In genomic region chr2:105061560-105061959, GRCh38 we compare ENCODE assay signal across 28 cellular contexts.
"Had no signal": no experiment of that assay in that cellular context is flagged by ENCODE, and none has a peak within 500 bp of the region (broad histone marks: within the 10 kb centered on the region; RNA-seq: fewer than 3 reads in every experiment).

No MANE protein-coding gene starts in this region.

- H3K9me3 ChIP-seq: stomach, suprapubic skin, testis, thoracic aorta, thyroid gland, tibial artery, tibial nerve, transverse colon, upper lobe of left lung, upper lobe of right lung, uterus, vagina had no signal

- H3K9me3 Mint-ChIP-seq: stimulated activated effector memory CD8-positive, alpha-beta T cell treated with anti-CD3 and anti-CD28 coated beads, Interleukin-12 subunit alpha, Interleukin-12 subunit beta, amount 100 ng/mL, for 72 hours; stimulated activated memory B cell treated with anti-CD40 and anti-IgM and Interleukin-4, amounts not matched to agents 10 μg/mL and 1 μg/mL and 100 μg/mL, for 72 hours; stimulated activated naive B cell treated with anti-CD40 and anti-IgM and Interleukin-4, amounts not matched to agents 10 μg/mL and 1 μg/mL and 100 μg/mL, for 72 hours; stimulated activated naive CD8-positive, alpha-beta T cell treated with anti-CD3 and anti-CD28 coated beads, Interleukin-15, amount 100 ng/mL, for 72 hours; stimulated activated naive CD8-positive, alpha-beta T cell treated with anti-CD3 and anti-CD28 coated beads, Interleukin-15, Interleukin-2, amounts not matched to agents 100 ng/mL and 50 ng/mL, for 24 hours; type B pancreatic cell had no signal

- H3K4me3 Mint-ChIP-seq: stimulated activated effector memory CD8-positive, alpha-beta T cell treated with anti-CD3 and anti-CD28 coated beads, Interleukin-12 subunit alpha, Interleukin-12 subunit beta, amount 100 ng/mL, for 72 hours; stimulated activated memory B cell treated with anti-CD40 and anti-IgM and Interleukin-4, amounts not matched to agents 10 μg/mL and 1 μg/mL and 100 μg/mL, for 72 hours; stimulated activated naive B cell treated with anti-CD40 and anti-IgM and Interleukin-4, amounts not matched to agents 10 μg/mL and 1 μg/mL and 100 μg/mL, for 72 hours; stimulated activated naive CD8-positive, alpha-beta T cell treated with anti-CD3 and anti-CD28 coated beads, Interleukin-15, amount 100 ng/mL, for 72 hours; stimulated activated naive CD8-positive, alpha-beta T cell treated with anti-CD3 and anti-CD28 coated beads, Interleukin-15, Interleukin-2, amounts not matched to agents 100 ng/mL and 50 ng/mL, for 24 hours; type B pancreatic cell had no signal

- H3K36me3 ChIP-seq: thoracic aorta, thyroid gland, transverse colon, upper lobe of left lung, uterus, vagina had no signal

- ATAC-seq: stimulated activated effector memory CD8-positive, alpha-beta T cell treated with anti-CD3 and anti-CD28 coated beads, Interleukin-12 subunit alpha, Interleukin-12 subunit beta, amount 100 ng/mL, for 72 hours; stimulated activated memory B cell treated with anti-CD40 and anti-IgM and Interleukin-4, amounts not matched to agents 10 μg/mL and 1 μg/mL and 100 μg/mL, for 72 hours; stimulated activated naive B cell treated with anti-CD40 and anti-IgM and Interleukin-4, amounts not matched to agents 10 μg/mL and 1 μg/mL and 100 μg/mL, for 72 hours; stimulated activated naive CD8-positive, alpha-beta T cell treated with anti-CD3 and anti-CD28 coated beads, Interleukin-15, amount 100 ng/mL, for 72 hours; stimulated activated naive CD8-positive, alpha-beta T cell treated with anti-CD3 and anti-CD28 coated beads, Interleukin-15, Interleukin-2, amounts not matched to agents 100 U/mL and 50 U/mL, for 24 hours; upper lobe of right lung had no signal

- H3K4me3 ChIP-seq: stomach, suprapubic skin, testis, thoracic aorta, thyroid gland, tibial artery, tibial nerve, transverse colon, upper lobe of left lung, upper lobe of right lung, uterus, vagina had no signal

- H3K27me3 Mint-ChIP-seq: stimulated activated memory B cell treated with anti-CD40 and anti-IgM and Interleukin-4, amounts not matched to agents 10 μg/mL and 1 μg/mL and 100 μg/mL, for 72 hours; stimulated activated naive B cell treated with anti-CD40 and anti-IgM and Interleukin-4, amounts not matched to agents 10 μg/mL and 1 μg/mL and 100 μg/mL, for 72 hours; stimulated activated naive CD8-positive, alpha-beta T cell treated with anti-CD3 and anti-CD28 coated beads, Interleukin-15, amount 100 ng/mL, for 72 hours; stimulated activated naive CD8-positive, alpha-beta T cell treated with anti-CD3 and anti-CD28 coated beads, Interleukin-15, Interleukin-2, amounts not matched to agents 100 ng/mL and 50 ng/mL, for 24 hours; type B pancreatic cell had no signal

- H3K27ac Mint-ChIP-seq: stimulated activated effector memory CD8-positive, alpha-beta T cell treated with anti-CD3 and anti-CD28 coated beads, Interleukin-12 subunit alpha, Interleukin-12 subunit beta, amount 100 ng/mL, for 72 hours; stimulated activated memory B cell treated with anti-CD40 and anti-IgM and Interleukin-4, amounts not matched to agents 10 μg/mL and 1 μg/mL and 100 μg/mL, for 72 hours; stimulated activated naive B cell treated with anti-CD40 and anti-IgM and Interleukin-4, amounts not matched to agents 10 μg/mL and 1 μg/mL and 100 μg/mL, for 72 hours; stimulated activated naive CD8-positive, alpha-beta T cell treated with anti-CD3 and anti-CD28 coated beads, Interleukin-15, amount 100 ng/mL, for 72 hours; stimulated activated naive CD8-positive, alpha-beta T cell treated with anti-CD3 and anti-CD28 coated beads, Interleukin-15, Interleukin-2, amounts not matched to agents 100 ng/mL and 50 ng/mL, for 24 hours; type B pancreatic cell had no signal

- H3K27ac ChIP-seq: stomach, suprapubic skin, testis, thoracic aorta, thyroid gland, tibial artery, tibial nerve, transverse colon, upper lobe of left lung, upper lobe of right lung, uterus, vagina had no signal

- DNase-seq: stimulated activated CD4-positive, alpha-beta T cell treated with anti-CD3 and anti-CD28 coated beads, Interleukin-2, amount 100 ng/mL, for 48 hours; stimulated activated CD4-positive, alpha-beta T cell treated with anti-CD3 and anti-CD28 coated beads, Interleukin-4, amount 100 ng/mL, for 1 hour; stimulated activated CD4-positive, alpha-beta T cell treated with anti-CD3 and anti-CD28 coated beads, Interleukin-4, amount 100 ng/mL, for 24 hours; stimulated activated CD4-positive, alpha-beta T cell treated with anti-CD3 and anti-CD28 coated beads, Interleukin-4, amount 100 ng/mL, for 4 hours; stimulated activated CD8-positive, alpha-beta memory T cell treated with anti-CD3 and anti-CD28 coated beads, Interleukin-4, amount 100 ng/mL, for 48 hours; stimulated activated naive B cell treated with anti-CD40 and anti-IgM and Interleukin-4, amounts not matched to agents 10 μg/mL and 1 μg/mL and 100 μg/mL, for 72 hours; stimulated activated naive CD4-positive, alpha-beta T cell; stimulated activated naive CD4-positive, alpha-beta T cell treated with Interleukin-2 at 50 U/mL for 16 hours; stimulated activated naive CD8-positive, alpha-beta T cell treated with anti-CD3 and anti-CD28 coated beads, Interleukin-15, amount 100 ng/mL, for 72 hours; stimulated activated naive CD8-positive, alpha-beta T cell treated with anti-CD3 and anti-CD28 coated beads, Interleukin-15, Interleukin-2, amounts not matched to agents 100 U/mL and 50 U/mL, for 24 hours; stomach; substantia nigra; testis; thyroid gland; tibial artery; transverse colon; trophoblast cell; upper lobe of left lung; upper lobe of right lung; uterus had no signal

- H3K4me1 ChIP-seq: suprapubic skin, testis, tibial artery, tibial nerve, transverse colon, upper lobe of left lung, upper lobe of right lung, uterus, vagina had no signal

- H3K27me3 ChIP-seq: stomach, suprapubic skin, testis, thyroid gland, tibial artery, tibial nerve, transverse colon, upper lobe of left lung, upper lobe of right lung, uterus, vagina had no signal
